24 cellular contexts compared by ENCODE assay signal in genomic region chr17:81612172-81612571, GRCh38. TPM values are rescaled to one million over a fixed set of nuclear protein-coding genes. Genes with fewer than 3 reads are reported as not detected.
A peak's percentile ranks its signal among the peaks of the same experiment; 100 is the strongest.
DNase-seq lines count a peak whose midpoint lies in the region; ATAC-seq, FAIRE-seq and TF ChIP-seq lines count a peak whose summit lies in the region.
"Had no signal": no experiment of that assay in that cellular context is flagged by ENCODE, and none has a peak within 500 bp of the region (broad histone marks: within the 10 kb centered on the region; RNA-seq: fewer than 3 reads in every experiment).

No MANE protein-coding gene starts in this region.

- H3K4me3 ChIP-seq in A549 = no peak overlapping the region
- no peak overlapping the region for H3K4me3 ChIP-seq in GM23338
- H3K4me3 ChIP-seq in cardiac muscle cell = no peak overlapping the region
- H3K4me3 ChIP-seq in kidney (ENCODE audit: low read length in 2 of 2) = no peak overlapping the region
- H3K4me3 ChIP-seq: SK-N-MC had no signal

- no peaks in the 10 kb centered on the region for H3K27me3 ChIP-seq in GM23338 (ENCODE audit: insufficient read depth)
- H3K27me3 ChIP-seq in cardiac muscle cell = no peaks in the 10 kb centered on the region

- TF ChIP-seq CTCF in A549 (IDR thresholded peaks at IDR 0.05) (no peak), GM23338 (conservative IDR thresholded peaks at IDR 0.05; ENCODE audit: low read depth in 2 of 2) (no peak), cardiac muscle cell (IDR thresholded peaks at IDR 0.05; ENCODE audit: low read depth, low read length) (no peak), kidney (IDR thresholded peaks at IDR 0.05; ENCODE audit: borderline replicate concordance, extremely low read depth, insufficient read depth) (no peak)

- ATAC-seq in A549 (no peak), GM23338 (no peak)

- TF ChIP-seq EP300 in A549 (IDR thresholded peaks at IDR 0.05) = no peak

- intact Hi-C loops in kidney (cut with DNase I) = no loop called here

- TF ChIP-seq POLR2A in A549 (IDR thresholded peaks at IDR 0.05; ENCODE audit: low read length) = no peak

- in situ Hi-C loops in KBM-7 (cut with MboI; ENCODE audit: low pct_unique_long_range_greater_than_20kb, low sequenced_read_pairs) = no loop called here

- H3K9me2 ChIP-seq in GM23338 (ENCODE audit: insufficient read depth) = no peaks in the 10 kb centered on the region

- no peak for TF ChIP-seq RAD21 in A549 (conservative IDR thresholded peaks at IDR 0.05 in 1 of 2, IDR thresholded peaks at IDR 0.05 in 1 of 2)

- no peak for FAIRE-seq in A549 (lab: Jason Lieb, UNC)
- no peak for FAIRE-seq in kidney (lab: Jason Lieb, UNC)
- FAIRE-seq: D721Med, GM12892, GM18507, RCC 7860 had no signal

- WGBS in A549 (ENCODE audit: missing lambda C conversion rate) = 89% methylated on average over 10 of the region's 10 CpGs

- H3K9me3 ChIP-seq in A549 (no peaks in the 10 kb centered on the region), cardiac muscle cell (ENCODE audit: low read depth) (no peaks in the 10 kb centered on the region), kidney (ENCODE audit: control insufficient read depth in 1 of 2, low read length in 2 of 2) (no peaks in the 10 kb centered on the region)

- peaks cover 83% of the 10 kb centered on the region for H3K36me3 Mint-ChIP-seq in GM23338 (ENCODE audit: low read depth)

- H3K36me3 ChIP-seq in GM23338 (ENCODE audit: insufficient read depth) (peaks cover 40% of the 10 kb centered on the region), cardiac muscle cell (peaks cover 32% of the 10 kb centered on the region), kidney (ENCODE audit: control insufficient read depth in 1 of 2, insufficient read depth in 2 of 2, low read length in 2 of 2) (peaks cover 32 to 53% of the 10 kb centered on the region in 2 donors)

- H4K20me1 ChIP-seq in GM23338 (replicated peaks; ENCODE audit: insufficient read depth) = peaks cover 49% of the 10 kb centered on the region

- H3K4me3 Mint-ChIP-seq in GM23338 = no peak overlapping the region
- H3K4me3 Mint-ChIP-seq: CD8-positive, alpha-beta memory T cell had no signal

- no peak for DNase-seq in A549 (ENCODE audit: low read depth in 1 of 2, low spot score in 1 of 2)
- no peak for DNase-seq in GM23338 (ENCODE audit: low spot score)
- DNase-seq in cardiac muscle cell (ENCODE audit: low read depth in 1 of 2, low spot score in 1 of 2) = peak in 1 of 2 donors; percentile 17
- DNase-seq in kidney = peak; percentile 19
- DNase-seq in KBM-7 = no peak
- no peak for DNase-seq in iPS-NIHi11 (ENCODE audit: low spot score)
- no peak for DNase-seq in hypothalamus (lab: John Stamatoyannopoulos, UW)
- DNase-seq: ACHN; CD8-positive, alpha-beta memory T cell; Karpas-422; NCI-H1417 treated with DMSO at 0.1 percent for 48 hours; NCI-H1930; NCI-H2171; NCI-H446 treated with DMSO at 0.1 percent for 48 hours; NCI-H69; SHP77 had no signal

- H3F3A ChIP-seq in GM23338 (replicated peaks; ENCODE audit: low read depth) = no peaks in the 10 kb centered on the region; the same call in 1 of the 2 replicates

- H3K27ac Mint-ChIP-seq in GM23338 = peak overlapping the region; percentile 17; the same call in 1 of the 2 replicates

- POLR2A ChIA-PET in A549 (lab: Yijun Ruan, JAX) = no interaction called here

- no peak overlapping the region for H2AFZ ChIP-seq in GM23338

- peaks cover 12% of the 10 kb centered on the region for H3K27me3 Mint-ChIP-seq in GM23338 (ENCODE audit: insufficient read depth, low read depth, poor library complexity)
- H3K27me3 Mint-ChIP-seq: CD8-positive, alpha-beta memory T cell had no signal

- peaks cover 66% of the 10 kb centered on the region for H3K79me2 ChIP-seq in GM23338 (replicated peaks; ENCODE audit: insufficient read depth)

- H3K4me1 ChIP-seq in A549 (no peaks in the 10 kb centered on the region), GM23338 (ENCODE audit: insufficient read depth) (no peaks in the 10 kb centered on the region), cardiac muscle cell (ENCODE audit: low read depth) (no peaks in the 10 kb centered on the region), kidney (ENCODE audit: control insufficient read depth in 1 of 2, insufficient read depth in 1 of 2, low read depth in 1 of 2, low read length in 2 of 2) (peaks cover 2 to 6% of the 10 kb centered on the region in 2 donors)

- H3K4me2 ChIP-seq in A549 = no peak overlapping the region
- H3K4me2 ChIP-seq in GM23338 = no peak overlapping the region

- no peak overlapping the region for H3K9ac ChIP-seq in kidney (ENCODE audit: low read length in 2 of 2)

- H3K4me1 Mint-ChIP-seq in GM23338 = no peaks in the 10 kb centered on the region

- CTCF ChIA-PET in A549 (lab: Yijun Ruan, JAX) = interaction anchor here (7.1 kb wide), 1 partner anchor 11 kb away, joined by 59 read pairs; no protein-coding TSS in a partner anchor

- H3K9me3 Mint-ChIP-seq in GM23338 = peaks cover 10% of the 10 kb centered on the region; the same call in 2 of the 3 replicates
- H3K9me3 Mint-ChIP-seq: CD8-positive, alpha-beta memory T cell had no signal

- no peak overlapping the region for H3K27ac ChIP-seq in A549
- no peak overlapping the region; the same call in 1 of the 2 replicates for H3K27ac ChIP-seq in GM23338 (ENCODE audit: low read depth)
- H3K27ac ChIP-seq in cardiac muscle cell = peak overlapping the region; percentile 26
- H3K27ac ChIP-seq in kidney (ENCODE audit: low read depth in 2 of 2, low read length in 2 of 2) = no peak overlapping the region
- H3K27ac ChIP-seq: HL-60, SK-N-MC had no signal

TF ChIP-seq in A549, 52 proteins besides CTCF, POLR2A, EP300 and RAD21 (continues in another document):
- TF ChIP-seq MAFK (IDR thresholded peaks at IDR 0.05; ENCODE audit: partially characterized antibody) = peak; percentile 17

TF ChIP-seq in GM23338, 12 proteins besides CTCF, POLR2A, EP300 and RAD21 (continues in another document):
- TF ChIP-seq EZH2phosphoT487 (IDR thresholded peaks at IDR 0.05; ENCODE audit: unreplicated experiment) = no peak

RNA-seq across cellular contexts. Expression of gene NPLOC4, which starts 24.7 kb away (rescaled TPM):
- polyA plus RNA-seq in A549 (2011; rRNA removed) = 101 and 130 TPM in 2 replicates
- polyA plus RNA-seq in A549 (2012; cell fraction: cytosol; rRNA removed) = 115 and 145 TPM in 2 replicates
- 218 and 236 TPM in 2 replicates for polyA plus RNA-seq in A549 (2012; cell fraction: nucleus; rRNA removed)
- 91.1 to 98.5 TPM (median 92.2 TPM) in 3 replicates for polyA plus RNA-seq in A549 (2017; fragmentation: RNase III; extraction: RNeasy Plus Mini Kit Qiagen cat#74134 plus additional on column Dnase treatment)
- 165 and 281 TPM in 2 replicates for polyA minus RNA-seq in A549 (2011; rRNA and poly(A)+ RNA removed)
- 54.3 and 79.1 TPM in 2 replicates for total RNA-seq in GM23338 (2014; rRNA removed; shearing (Covaris generic))
- 23.0 and 24.1 TPM in 2 replicates for polyA plus RNA-seq in GM23338 (2016; fragmentation: Nextera tagmentation; extraction: Ambion mirVana)
- 51.4 and 51.5 TPM in 2 replicates for total RNA-seq in cardiac muscle cell
- 53.8 and 58.9 TPM in 2 replicates for polyA plus RNA-seq in cardiac muscle cell
- total RNA-seq in kidney = 86.4 TPM
- 41.5 TPM for polyA plus RNA-seq in kidney (ENCODE audit: insufficient read depth, low read depth, low replicate concordance)

RNA-seq across cellular contexts. Expression of gene TSPAN10, which starts 24.8 kb away (rescaled TPM):
- 1.4 and 1.7 TPM in 2 replicates for polyA plus RNA-seq in A549 (2011; rRNA removed)
- 1.9 and 3.2 TPM in 2 replicates for polyA plus RNA-seq in A549 (2012; cell fraction: cytosol; rRNA removed)
- polyA plus RNA-seq in A549 (2012; cell fraction: nucleus; rRNA removed) = 6.9 and 10.5 TPM in 2 replicates
- polyA plus RNA-seq in A549 (2017; fragmentation: RNase III; extraction: RNeasy Plus Mini Kit Qiagen cat#74134 plus additional on column Dnase treatment) = 5.4 to 7.1 TPM (median 6.3 TPM) in 3 replicates
- polyA minus RNA-seq in A549 (2011; rRNA and poly(A)+ RNA removed) = 1.3 and 1.4 TPM in 2 replicates
- 0.31 and 0.66 TPM in 2 replicates for total RNA-seq in GM23338 (2014; rRNA removed; shearing (Covaris generic))
- polyA plus RNA-seq in GM23338 (2016; fragmentation: Nextera tagmentation; extraction: Ambion mirVana) = 1.2 and 1.5 TPM in 2 replicates
- 5.0 TPM in 2 replicates for total RNA-seq in cardiac muscle cell
- 4.0 and 5.8 TPM in 2 replicates for polyA plus RNA-seq in cardiac muscle cell
- 2.1 TPM for total RNA-seq in kidney
- 1.9 TPM for polyA plus RNA-seq in kidney (ENCODE audit: insufficient read depth, low read depth, low replicate concordance)

RNA-seq across cellular contexts. Expression of gene PDE6G, which starts 44.2 kb away (rescaled TPM):
- polyA plus RNA-seq in A549 (2011; rRNA removed) (1.0 and 1.2 TPM in 2 replicates), A549 (2017; fragmentation: RNase III; extraction: RNeasy Plus Mini Kit Qiagen cat#74134 plus additional on column Dnase treatment) (0.90 to 2.0 TPM (median 1.2 TPM) in 3 replicates), GM23338 (2016; fragmentation: Nextera tagmentation; extraction: Ambion mirVana) (9.0 and 11.4 TPM in 2 replicates), cardiac muscle cell (0.85 and 2.3 TPM in 2 replicates), kidney (ENCODE audit: insufficient read depth, low read depth, low replicate concordance) (5.4 TPM)
- 1.5 and 3.3 TPM in 2 replicates for polyA plus RNA-seq in A549 (2012; cell fraction: cytosol; rRNA removed)
- 2.0 and 3.5 TPM in 2 replicates for polyA plus RNA-seq in A549 (2012; cell fraction: nucleus; rRNA removed)
- polyA minus RNA-seq in A549 (2011; rRNA and poly(A)+ RNA removed) = 1.0 and 3.3 TPM in 2 replicates
- 4.0 and 5.5 TPM in 2 replicates for total RNA-seq in GM23338 (2014; rRNA removed; shearing (Covaris generic))
- total RNA-seq in cardiac muscle cell (0.32 and 1.8 TPM in 2 replicates), kidney (3.2 TPM)
- total RNA-seq: H4, MCF 10A had no signal

RNA-seq across cellular contexts. Expression of gene OXLD1, which starts 54.2 kb away (rescaled TPM):
- polyA plus RNA-seq in A549 (2011; rRNA removed) = 34.6 and 38.7 TPM in 2 replicates
- polyA plus RNA-seq in A549 (2012; cell fraction: cytosol; rRNA removed) = 109 and 124 TPM in 2 replicates
- polyA plus RNA-seq in A549 (2012; cell fraction: nucleus; rRNA removed) = 94.2 and 127 TPM in 2 replicates
- polyA plus RNA-seq in A549 (2017; fragmentation: RNase III; extraction: RNeasy Plus Mini Kit Qiagen cat#74134 plus additional on column Dnase treatment) = 43.9 to 47.7 TPM (median 47.1 TPM) in 3 replicates
- 7.2 and 7.7 TPM in 2 replicates for polyA minus RNA-seq in A549 (2011; rRNA and poly(A)+ RNA removed)
- total RNA-seq in GM23338 (2014; rRNA removed; shearing (Covaris generic)) = 46.0 and 76.2 TPM in 2 replicates
- 64.9 and 73.0 TPM in 2 replicates for polyA plus RNA-seq in GM23338 (2016; fragmentation: Nextera tagmentation; extraction: Ambion mirVana)
- 100 and 130 TPM in 2 replicates for total RNA-seq in cardiac muscle cell
- polyA plus RNA-seq in cardiac muscle cell = 85.5 and 104 TPM in 2 replicates
- 28.2 TPM for total RNA-seq in kidney
- 51.9 TPM for polyA plus RNA-seq in kidney (ENCODE audit: insufficient read depth, low read depth, low replicate concordance)

RNA-seq across cellular contexts. Expression of gene CCDC137, which starts 54.4 kb away (rescaled TPM):
- polyA plus RNA-seq in A549 (2011; rRNA removed) (16.6 and 22.6 TPM in 2 replicates), A549 (2017; fragmentation: RNase III; extraction: RNeasy Plus Mini Kit Qiagen cat#74134 plus additional on column Dnase treatment) (55.0 to 59.7 TPM (median 55.6 TPM) in 3 replicates), GM23338 (2016; fragmentation: Nextera tagmentation; extraction: Ambion mirVana) (69.3 and 73.4 TPM in 2 replicates), cardiac muscle cell (23.2 and 23.4 TPM in 2 replicates), kidney (ENCODE audit: insufficient read depth, low read depth, low replicate concordance) (14.7 TPM)
- 53.4 and 55.6 TPM in 2 replicates for polyA plus RNA-seq in A549 (2012; cell fraction: cytosol; rRNA removed)
- polyA plus RNA-seq in A549 (2012; cell fraction: nucleus; rRNA removed) = 43.4 and 48.9 TPM in 2 replicates
- polyA minus RNA-seq in A549 (2011; rRNA and poly(A)+ RNA removed) = 5.5 TPM in 2 replicates
- total RNA-seq in GM23338 (2014; rRNA removed; shearing (Covaris generic)) = 22.3 and 26.1 TPM in 2 replicates
- total RNA-seq in cardiac muscle cell (16.9 and 20.1 TPM in 2 replicates), kidney (18.8 TPM)
